ENCODE assay signal across 8 cellular contexts in genomic region chr7:44145419-44145968, GRCh38. TPM values are rescaled to one million over a fixed set of nuclear protein-coding genes. Genes with fewer than 3 reads are reported as not detected.
DNase-seq lines count a peak whose midpoint lies in the region; ATAC-seq and TF ChIP-seq lines count a peak whose summit lies in the region.

No MANE protein-coding gene starts in this region.

- H3K36me3 ChIP-seq in SJSA1 (no peaks in the 10 kb centered on the region), PC-3 (ENCODE audit: low read depth, low read length) (no peaks in the 10 kb centered on the region)

- H3K9me3 ChIP-seq in SJSA1 (replicated peaks) (no peaks in the 10 kb centered on the region), PC-3 (ENCODE audit: low read length) (no peaks in the 10 kb centered on the region)

- H3K9ac ChIP-seq in PC-3 (ENCODE audit: low read length) = no peak overlapping the region

- no peak for TF ChIP-seq CTCF in PC-3 (conservative IDR thresholded peaks at IDR 0.05; ENCODE audit: low read depth, low read length)

- ATAC-seq in PC-3 (no peak), HG03442 (IDR thresholded peaks at IDR 0.05; ENCODE audit: unreplicated experiment) (no peak)

- DNase-seq in SJSA1 (ENCODE audit: low read depth in 1 of 2, low spot score in 2 of 2) (no peak), iPS-NIHi11 (ENCODE audit: low spot score) (peak; percentile 51), PC-3 (no peak), NCI-H1694 treated with DMSO at 0.1 percent for 48 hours (lab: John Stamatoyannopoulos, UW) (no peak), dedifferentiated amniotic fluid mesenchymal stem cell (ENCODE audit: extremely low spot score) (no peak)
- peak; percentile 34 for DNase-seq in activated naive CD8-positive, alpha-beta T cell treated with anti-CD3 and anti-CD28 coated beads, Interleukin-2, amount 50 U/mL, for 16 hours (ENCODE audit: low read depth, low spot score)
- peak; percentile 55 to 68 for DNase-seq in stimulated activated CD4-positive, alpha-beta T cell treated with anti-CD3 and anti-CD28 coated beads, Interleukin-2, amount 100 ng/mL, for 24 hours

- H3K4me2 ChIP-seq in PC-3 (ENCODE audit: low read length) = no peak overlapping the region

- H3F3A ChIP-seq in PC-3 (ENCODE audit: low read length, unreplicated experiment) = no peaks in the 10 kb centered on the region

- H3K4me3 ChIP-seq in SJSA1 (peak overlapping the region; percentile 29), PC-3 (ENCODE audit: low read length) (no peak overlapping the region)

- H3K27me3 ChIP-seq in SJSA1 (replicated peaks) = peaks cover 5% of the 10 kb centered on the region; the same call in 1 of the 2 replicates
- H3K27me3 ChIP-seq in PC-3 (ENCODE audit: low read length) = no peaks in the 10 kb centered on the region

- H2AFZ ChIP-seq in PC-3 (ENCODE audit: low read length) = no peak overlapping the region

- no peaks in the 10 kb centered on the region for H4K20me1 ChIP-seq in PC-3 (ENCODE audit: low read length)

- intact Hi-C loops in PC-3 (cut with micrococcal nuclease) = no loop called here

- H3K9me2 ChIP-seq in PC-3 (replicated peaks; ENCODE audit: low read length) = no peaks in the 10 kb centered on the region

- H3K79me2 ChIP-seq in PC-3 (ENCODE audit: low read length) = no peaks in the 10 kb centered on the region

- CTCF ChIA-PET in PC-3 (lab: Charles Lee) = no interaction called here

- H3K27ac ChIP-seq in SJSA1 = no peak overlapping the region
- no peak overlapping the region for H3K27ac ChIP-seq in PC-3 (ENCODE audit: low read length)

- POLR2A ChIA-PET in PC-3 (lab: Charles Lee; ENCODE audit: unreplicated experiment) = no interaction called here

- no TSS peak for BruUV-seq in PC-3 (replicated peaks; lab: Mats Ljungman, UMichigan)

- H3K4me1 ChIP-seq in SJSA1 (replicated peaks) (peaks cover 7% of the 10 kb centered on the region), PC-3 (ENCODE audit: insufficient read depth, low read length) (no peaks in the 10 kb centered on the region)

RNA-seq across cellular contexts. Expression of gene MYL7, which starts 4.4 kb away (rescaled TPM):
- not detected in 2 replicates for total RNA-seq in SJSA1 (2014; rRNA removed; shearing (Covaris generic))
- total RNA-seq in PC-3 (2014; rRNA removed) = not detected in 2 replicates

RNA-seq across cellular contexts. Expression of gene POLD2, which starts 22.1 kb away (rescaled TPM):
- 84.9 and 96.1 TPM in 2 replicates for total RNA-seq in SJSA1 (2014; rRNA removed; shearing (Covaris generic))
- total RNA-seq in PC-3 (2014; rRNA removed) = 224 and 225 TPM in 2 replicates

RNA-seq across cellular contexts. Expression of gene AEBP1, which starts 41.3 kb away (rescaled TPM):
- total RNA-seq in SJSA1 (2014; rRNA removed; shearing (Covaris generic)) = not detected in 2 replicates
- total RNA-seq in PC-3 (2014; rRNA removed) = not detected in 2 replicates

RNA-seq across cellular contexts. Expression of gene GCK, which starts 43.7 kb away (rescaled TPM):
- total RNA-seq in SJSA1 (2014; rRNA removed; shearing (Covaris generic)) = 0.13 and 1.6 TPM in 2 replicates
- not detected in 2 replicates for total RNA-seq in PC-3 (2014; rRNA removed)

RNA-seq across cellular contexts. Expression of gene YKT6, which starts 55.3 kb away (rescaled TPM):
- total RNA-seq in SJSA1 (2014; rRNA removed; shearing (Covaris generic)) = 51.3 and 111 TPM in 2 replicates
- total RNA-seq in PC-3 (2014; rRNA removed) = 133 and 147 TPM in 2 replicates

Comparison
In these comparisons a context has a peak if more than half of its experiments do, and no peak if none do; other contexts are left out.
1. DNase-seq: peak in activated naive CD8-positive, alpha-beta T cell treated with anti-CD3 and anti-CD28 coated beads, Interleukin-2, amount 50 U/mL, for 16 hours (single experiment), iPS-NIHi11 (single experiment) and stimulated activated CD4-positive, alpha-beta T cell treated with anti-CD3 and anti-CD28 coated beads, Interleukin-2, amount 100 ng/mL, for 24 hours (2 of 2); none in SJSA1 (0 of 2), PC-3 (single experiment), NCI-H1694 treated with DMSO at 0.1 percent for 48 hours (single experiment) and dedifferentiated amniotic fluid mesenchymal stem cell (single experiment).